21 cellular contexts compared by ENCODE assay signal in the genomic region with DNA sequence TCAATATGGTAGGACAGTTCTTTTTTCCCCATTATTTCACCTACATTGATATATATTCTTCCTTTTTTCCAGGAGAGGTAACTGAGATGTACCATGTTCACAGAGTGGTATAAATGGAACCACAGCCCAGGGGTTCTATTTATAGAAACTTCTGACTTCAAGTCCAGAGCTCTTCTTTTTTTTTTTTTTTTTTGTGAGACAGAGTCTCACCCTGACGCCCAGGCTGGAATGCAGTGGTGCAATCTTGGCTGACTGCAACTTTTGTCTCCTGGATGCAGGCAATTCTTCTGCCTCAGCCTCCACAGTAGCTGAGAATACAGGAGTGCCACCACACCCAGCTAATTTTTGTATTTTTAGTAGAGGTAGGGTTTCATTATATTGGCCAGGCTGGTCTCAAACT.
DNase-seq lines count a peak whose midpoint lies in the region; ATAC-seq and TF ChIP-seq lines count a peak whose summit lies in the region.
"Had no signal": no experiment of that assay in that cellular context is flagged by ENCODE, and none has a peak within 500 bp of the region (broad histone marks: within the 10 kb centered on the region; RNA-seq: fewer than 3 reads in every experiment).

No MANE protein-coding gene starts in this region.

- CTCF ChIA-PET in HEK293T (lab: Yijun Ruan, JAX): no interaction called here

- H3K27me3 Mint-ChIP-seq in HFFc6 (ENCODE audit: insufficient read depth): peaks cover 3% of the 10 kb centered on the region
- H3K27me3 Mint-ChIP-seq: CD4-positive, alpha-beta memory T cell; IgD-negative memory B cell; T-cell had no signal

- peaks cover 73% of the 10 kb centered on the region for H3K4me1 Mint-ChIP-seq in HFFc6 (ENCODE audit: low read depth)
- H3K4me1 Mint-ChIP-seq: CD4-positive, alpha-beta memory T cell; IgD-negative memory B cell; T-cell had no signal

- no peak overlapping the region for H3K27ac Mint-ChIP-seq in HFFc6
- H3K27ac Mint-ChIP-seq: CD4-positive, alpha-beta memory T cell; IgD-negative memory B cell; T-cell had no signal

- H3K4me3 Mint-ChIP-seq in HFFc6: no peak overlapping the region
- H3K4me3 Mint-ChIP-seq: CD4-positive, alpha-beta memory T cell; IgD-negative memory B cell; T-cell had no signal

- ATAC-seq in GM19351 (IDR thresholded peaks at IDR 0.05; ENCODE audit: unreplicated experiment): no peak
- ATAC-seq: T-cell had no signal

- POLR2A ChIA-PET in HEK293T (lab: Yijun Ruan, JAX): no interaction called here

- peak; percentile 14 for DNase-seq in AG08395 (ENCODE audit: low spot score)
- peak; percentile 55 for DNase-seq in HFFc6
- DNase-seq in astrocyte of the hippocampus (ENCODE audit: low read depth, low spot score): peak; percentile 28
- DNase-seq in fibroblast of villous mesenchyme (ENCODE audit: low read depth): peak; percentile 72
- no peak for DNase-seq in NAMALWA (ENCODE audit: low spot score)
- DNase-seq in HEK293T (ENCODE audit: extremely low spot score): no peak
- DNase-seq in NCI-H1092 (lab: John Stamatoyannopoulos, UW): no peak
- DNase-seq: activated gamma-delta T cell treated with Interleukin-2 at 50 U/mL for 16 hours; CD4-positive, alpha-beta memory T cell; colonic mucosa; DMS53; left cardiac atrium; NCI-H1048; NCI-H2029 treated with DMSO at 0.1 percent for 48 hours; NCI-H510A treated with DMSO at 0.1 percent for 48 hours; stimulated activated CD4-positive, alpha-beta T cell treated with anti-CD3 and anti-CD28 coated beads, Interleukin-12 subunit alpha, Interleukin-12 subunit beta, amount 100 ng/mL, for 4 hours; stimulated activated CD8-positive, alpha-beta memory T cell treated with anti-CD3 and anti-CD28 coated beads, Interleukin-4, amount 100 ng/mL, for 48 hours; substantia nigra; T-cell had no signal

- peaks cover 30% of the 10 kb centered on the region for H3K36me3 Mint-ChIP-seq in HFFc6 (ENCODE audit: low read depth)
- H3K36me3 Mint-ChIP-seq: T-cell had no signal

- H3K9me3 Mint-ChIP-seq in HFFc6: peaks cover 4% of the 10 kb centered on the region; the same call in 1 of the 2 replicates
- H3K9me3 Mint-ChIP-seq: IgD-negative memory B cell, T-cell had no signal

- no peak overlapping the region for H3K4me3 ChIP-seq in fibroblast of villous mesenchyme (ENCODE audit: low read depth, low read length)
- H3K4me3 ChIP-seq: colonic mucosa had no signal

- TF ChIP-seq CTCF in HFFc6 (IDR thresholded peaks at IDR 0.05) (no peak), fibroblast of villous mesenchyme (IDR thresholded peaks at IDR 0.05; ENCODE audit: insufficient read depth, low read depth, low read length) (no peak)

TF ChIP-seq in HEK293T, 16 proteins besides CTCF, POLR2A, EP300 and RAD21:
- TF ChIP-seq FOXM1 (IDR thresholded peaks at IDR 0.05; ENCODE audit: borderline replicate concordance) (no peak), TARDBP (IDR thresholded peaks at IDR 0.05) (no peak), SP1 (IDR thresholded peaks at IDR 0.05) (no peak), LEF1 (IDR thresholded peaks at IDR 0.05; ENCODE audit: borderline replicate concordance) (no peak), ARNT (IDR thresholded peaks at IDR 0.05) (no peak), FOXK2 (IDR thresholded peaks at IDR 0.05) (no peak), L3MBTL2 (conservative IDR thresholded peaks at IDR 0.05) (no peak), NFRKB (IDR thresholded peaks at IDR 0.05) (no peak), SUZ12 (IDR thresholded peaks at IDR 0.05) (no peak)
- TF ChIP-seq, protein P1, sequence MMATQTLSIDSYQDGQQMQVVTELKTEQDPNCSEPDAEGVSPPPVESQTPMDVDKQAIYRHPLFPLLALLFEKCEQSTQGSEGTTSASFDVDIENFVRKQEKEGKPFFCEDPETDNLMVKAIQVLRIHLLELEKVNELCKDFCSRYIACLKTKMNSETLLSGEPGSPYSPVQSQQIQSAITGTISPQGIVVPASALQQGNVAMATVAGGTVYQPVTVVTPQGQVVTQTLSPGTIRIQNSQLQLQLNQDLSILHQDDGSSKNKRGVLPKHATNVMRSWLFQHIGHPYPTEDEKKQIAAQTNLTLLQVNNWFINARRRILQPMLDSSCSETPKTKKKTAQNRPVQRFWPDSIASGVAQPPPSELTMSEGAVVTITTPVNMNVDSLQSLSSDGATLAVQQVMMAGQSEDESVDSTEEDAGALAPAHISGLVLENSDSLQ (IDR thresholded peaks at IDR 0.05): no peak

Comparison
In these comparisons a context has a peak if more than half of its experiments do, and no peak if none do; other contexts are left out.
1. DNase-seq: peak in AG08395 (single experiment), HFFc6 (single experiment), astrocyte of the hippocampus (single experiment) and fibroblast of villous mesenchyme (single experiment); none in NAMALWA (single experiment), HEK293T (single experiment) and NCI-H1092 (single experiment).